1 cellular context compared by ENCODE assay signal in genomic region chr19:53868091-53868891, GRCh38.
TF ChIP-seq lines count a peak whose summit lies in the region.

No MANE protein-coding gene starts in this region.

TF ChIP-seq in endothelial cell of umbilical vein, 7 proteins besides CTCF, POLR2A, EP300 and RAD21:
- TF ChIP-seq MAX (IDR thresholded peaks at IDR 0.05; ENCODE audit: insufficient read depth, insufficient read length), result no peak
- TF ChIP-seq MYC (IDR thresholded peaks at IDR 0.05; ENCODE audit: low read depth, low read length), result no peak
- no peak for TF ChIP-seq EZH2 (IDR thresholded peaks at IDR 0.05; ENCODE audit: borderline replicate concordance, low read depth, low read length, severe bottlenecking)
- TF ChIP-seq GATA2 (IDR thresholded peaks at IDR 0.05; ENCODE audit: insufficient read depth, insufficient read length, low read depth, low read length), result no peak
- TF ChIP-seq FOS (IDR thresholded peaks at IDR 0.05; ENCODE audit: borderline replicate concordance, insufficient read depth, low read length), result no peak
- no peak for TF ChIP-seq POLR2AphosphoS5 (IDR thresholded peaks at IDR 0.05; ENCODE audit: insufficient read depth, low read depth, low read length)
- TF ChIP-seq JUN (IDR thresholded peaks at IDR 0.05; ENCODE audit: borderline replicate concordance, insufficient read depth, insufficient read length, low read depth), result no peak
